ENCODE assay signal across 23 cellular contexts in genomic region chr11:22177186-22177585, GRCh38. TPM values are rescaled to one million over a fixed set of nuclear protein-coding genes. Genes with fewer than 3 reads are reported as not detected.
A peak's percentile ranks its signal among the peaks of the same experiment; 100 is the strongest.
DNase-seq lines count a peak whose midpoint lies in the region; ATAC-seq, FAIRE-seq and TF ChIP-seq lines count a peak whose summit lies in the region.
"Had no signal": no experiment of that assay in that cellular context is flagged by ENCODE, and none has a peak within 500 bp of the region (broad histone marks: within the 10 kb centered on the region; RNA-seq: fewer than 3 reads in every experiment).

No MANE protein-coding gene starts in this region.

- no peaks in the 10 kb centered on the region for H3K27me3 ChIP-seq in mesendoderm (ENCODE audit: insufficient read depth, low read length, poor library complexity)
- H3K27me3 ChIP-seq in suprapubic skin: no peaks in the 10 kb centered on the region
- H3K27me3 ChIP-seq: esophagus muscularis mucosa had no signal

- no peaks in the 10 kb centered on the region for H3K9me3 ChIP-seq in suprapubic skin
- H3K9me3 ChIP-seq: esophagus muscularis mucosa had no signal

- no peak overlapping the region for H3K4ac ChIP-seq in mesendoderm (ENCODE audit: low read depth, low read length)

- H2AK5ac ChIP-seq in mesendoderm (ENCODE audit: low read length): no peak overlapping the region

- no CpG with 5 or more reads among the region's 4 CpGs for WGBS in mesendoderm (ENCODE audit: extremely low coverage, insufficient coverage, low lambda C conversion rate)
- WGBS in suprapubic skin: 71% methylated on average over 4 of the region's 4 CpGs

- no peak overlapping the region for H3K27ac ChIP-seq in mesendoderm (ENCODE audit: low read depth, low read length)
- no peak overlapping the region for H3K27ac ChIP-seq in suprapubic skin
- H3K27ac ChIP-seq: esophagus muscularis mucosa, parathyroid adenoma had no signal

- no peak overlapping the region for H3K4me3 ChIP-seq in mesendoderm (ENCODE audit: low read length)
- no peak overlapping the region for H3K4me3 ChIP-seq in suprapubic skin
- H3K4me3 ChIP-seq: esophagus muscularis mucosa had no signal

- no peaks in the 10 kb centered on the region for H3K4me1 ChIP-seq in mesendoderm (ENCODE audit: control insufficient read depth, low read depth, low read length)
- H3K4me1 ChIP-seq in suprapubic skin: no peaks in the 10 kb centered on the region
- H3K4me1 ChIP-seq: esophagus muscularis mucosa, parathyroid adenoma had no signal

- H3K56ac ChIP-seq in mesendoderm (ENCODE audit: low read length): no peak overlapping the region

- intact Hi-C loops in CD14-positive monocyte (cut with micrococcal nuclease): no loop called here

- H3K27me3 Mint-ChIP-seq in CD14-positive monocyte (ENCODE audit: low read depth in 3 of 3): peaks cover 1 to 8% (median 2%) of the 10 kb centered on the region in 3 donors
- H3K27me3 Mint-ChIP-seq: activated naive CD8-positive, alpha-beta T cell; CD8-positive, alpha-beta memory T cell had no signal

- H3K36me3 Mint-ChIP-seq in CD14-positive monocyte: no peaks in the 10 kb centered on the region
- H3K36me3 Mint-ChIP-seq: activated naive CD8-positive, alpha-beta T cell; CD8-positive, alpha-beta memory T cell; naive thymus-derived CD8-positive, alpha-beta T cell had no signal

- peak; percentile 18 for TF ChIP-seq CTCF in CD14-positive monocyte (IDR thresholded peaks at IDR 0.05)
- no peak for TF ChIP-seq CTCF in suprapubic skin (IDR thresholded peaks at IDR 0.05)

- H3K9ac ChIP-seq in mesendoderm (ENCODE audit: low read length): no peak overlapping the region
- H3K9ac ChIP-seq: parathyroid adenoma had no signal

- H3K36me3 ChIP-seq in mesendoderm (ENCODE audit: control insufficient read depth, insufficient read depth, low read length) (no peaks in the 10 kb centered on the region), suprapubic skin (no peaks in the 10 kb centered on the region)
- H3K36me3 ChIP-seq: esophagus muscularis mucosa had no signal

- H3K18ac ChIP-seq in mesendoderm (ENCODE audit: low read length): no peak overlapping the region

- no peak overlapping the region for H4K8ac ChIP-seq in mesendoderm (ENCODE audit: low read depth, low read length)

- H3K23ac ChIP-seq in mesendoderm (ENCODE audit: low read length): no peak overlapping the region

- no peak for ATAC-seq in HG02840 (IDR thresholded peaks at IDR 0.05; ENCODE audit: low FRiP score, unreplicated experiment)
- ATAC-seq: activated CD4-positive, alpha-beta T cell treated with anti-CD3 and anti-CD28 coated beads for 36 hours; left cardiac atrium; naive thymus-derived CD8-positive, alpha-beta T cell; SK-N-SH treated with all-trans-retinoic acid at 6 μM for 48 hours had no signal

- H3K79me1 ChIP-seq in mesendoderm (ENCODE audit: low read length): no peaks in the 10 kb centered on the region

- no peaks in the 10 kb centered on the region for H3K79me2 ChIP-seq in mesendoderm (ENCODE audit: control insufficient read depth, insufficient read depth, low read length)
- H3K79me2 ChIP-seq: parathyroid adenoma had no signal

- H4K5ac ChIP-seq in mesendoderm (ENCODE audit: low read length): no peak overlapping the region

- TF ChIP-seq EP300 in suprapubic skin (IDR thresholded peaks at IDR 0.05): no peak

- H3K4me1 Mint-ChIP-seq in CD14-positive monocyte: peaks cover 2% of the 10 kb centered on the region
- H3K4me1 Mint-ChIP-seq: activated CD4-positive, alpha-beta T cell treated with anti-CD3 and anti-CD28 coated beads for 36 hours; CD8-positive, alpha-beta memory T cell; naive thymus-derived CD8-positive, alpha-beta T cell had no signal

- H3K4me3 Mint-ChIP-seq in CD14-positive monocyte: no peak overlapping the region
- H3K4me3 Mint-ChIP-seq: activated CD4-positive, alpha-beta T cell treated with anti-CD3 and anti-CD28 coated beads for 36 hours; activated naive CD8-positive, alpha-beta T cell; CD8-positive, alpha-beta memory T cell; naive thymus-derived CD8-positive, alpha-beta T cell had no signal

- H2BK120ac ChIP-seq in mesendoderm (ENCODE audit: low read depth, low read length): no peak overlapping the region

- no peak overlapping the region for H3K4me2 ChIP-seq in mesendoderm (ENCODE audit: low read length)

- DNase-seq in CD14-positive monocyte (ENCODE audit: low spot score) (no peak), GM12892 (ENCODE audit: insufficient read length) (no peak), RKO (ENCODE audit: low spot score) (peak; percentile 3), mesendoderm (peak; percentile 16), suprapubic skin (ENCODE audit: low spot score in 2 of 2) (no peak), NCI-H2081 treated with DMSO at 0.1 percent for 48 hours (lab: John Stamatoyannopoulos, UW) (no peak)
- DNase-seq: activated CD4-positive, alpha-beta T cell treated with anti-CD3 and anti-CD28 coated beads for 36 hours; CD8-positive, alpha-beta memory T cell; cerebellar nuclear complex; Karpas-422; left cardiac atrium; mesenchymal stem cell; naive thymus-derived CD8-positive, alpha-beta T cell; NCI-H1092; NCI-H2029 treated with DMSO at 0.1 percent for 48 hours; NCI-H510A treated with DMSO at 0.1 percent for 48 hours; T1000 had no signal

- peak; percentile 56 for FAIRE-seq in GM12892 (lab: Jason Lieb, UNC)
- FAIRE-seq: RCC 7860 had no signal

- no peak overlapping the region for H3K27ac Mint-ChIP-seq in CD14-positive monocyte
- H3K27ac Mint-ChIP-seq: activated CD4-positive, alpha-beta T cell treated with anti-CD3 and anti-CD28 coated beads for 36 hours; activated naive CD8-positive, alpha-beta T cell; CD8-positive, alpha-beta memory T cell; naive thymus-derived CD8-positive, alpha-beta T cell had no signal

- H2BK5ac ChIP-seq in mesendoderm (ENCODE audit: low read length): no peak overlapping the region

- no peaks in the 10 kb centered on the region for H3K9me3 Mint-ChIP-seq in CD14-positive monocyte

- H2BK15ac ChIP-seq in mesendoderm (replicated peaks; ENCODE audit: low read depth): no peak overlapping the region

- TF ChIP-seq POLR2A in GM12892 (IDR thresholded peaks at IDR 0.05; ENCODE audit: low read depth, low read length) (no peak), suprapubic skin (IDR thresholded peaks at IDR 0.05) (no peak)

RNA-seq across cellular contexts. Expression of gene ANO5, which starts 15.7 kb away (rescaled TPM):
- polyA plus RNA-seq in CD14-positive monocyte: 1 to 10 TPM; 1.0 to 1.1 TPM
- 2.1 TPM for polyA plus RNA-seq in GM12892 (2012; ENCODE audit: missing spikeins)
- polyA plus RNA-seq in mesendoderm (2013, experiment 1 of 2): 1.4 TPM
- 1.5 TPM for polyA plus RNA-seq in mesendoderm (2013, experiment 2 of 2)
- total RNA-seq in suprapubic skin: under 1 TPM; 0.40 to 0.81 (median 0.62) TPM
- polyA plus RNA-seq: CD8-positive, alpha-beta memory T cell had no signal

Comparison
In these comparisons a context has a peak if more than half of its experiments do, and no peak if none do; other contexts are left out.
1. DNase-seq: peak in RKO (single experiment) and mesendoderm (single experiment); none in CD14-positive monocyte (single experiment), GM12892 (single experiment), suprapubic skin (0 of 2) and NCI-H2081 treated with DMSO at 0.1 percent for 48 hours (single experiment).